ENCODE assay signal across 15 cellular contexts in genomic region chr18:46398625-46399024, GRCh38.
"Had no signal": no experiment of that assay in that cellular context is flagged by ENCODE, and none has a peak within 500 bp of the region (broad histone marks: within the 10 kb centered on the region; RNA-seq: fewer than 3 reads in every experiment).

No MANE protein-coding gene starts in this region.

- DNase-seq: activated CD4-positive, alpha-beta T cell treated with anti-CD3 and anti-CD28 coated beads, Interleukin-2, amount 50 U/mL, for 4 hours; activated gamma-delta T cell treated with Interleukin-2 at 50 U/mL for 16 hours; adrenal gland; effector CD8-positive, alpha-beta T cell; foreskin fibroblast; left colon; lower lobe of right lung; nephron progenitor cell; spleen; stimulated activated naive CD4-positive, alpha-beta T cell; thyroid gland; WERI-Rb-1 had no signal

- H2AFZ ChIP-seq: hepatocyte had no signal

- ATAC-seq: activated naive CD4-positive, alpha-beta T cell treated with anti-CD3 and anti-CD28 coated beads, Interleukin-2, amount 50 U/mL, for 72 hours; left colon; lower lobe of right lung had no signal

- H3K79me2 ChIP-seq: hepatocyte had no signal

- H3K9me3 ChIP-seq: adrenal gland, breast epithelium, lower lobe of right lung, spleen, thyroid gland had no signal

- H3K4me3 ChIP-seq: adrenal gland, breast epithelium, hepatocyte, lower lobe of right lung, spleen, thyroid gland had no signal

- H3K4me1 ChIP-seq: adrenal gland, breast epithelium, lower lobe of right lung had no signal

- H3K27ac ChIP-seq: adrenal gland, breast epithelium, hepatocyte, lower lobe of right lung, thyroid gland, WERI-Rb-1 had no signal

- H3K27me3 ChIP-seq: adrenal gland, breast epithelium, hepatocyte, spleen, thyroid gland had no signal

- H3K4me2 ChIP-seq: hepatocyte had no signal

- H3K36me3 ChIP-seq: adrenal gland, breast epithelium, lower lobe of right lung, spleen, thyroid gland, WERI-Rb-1 had no signal
